In genomic region chr14:91145396-91146160, GRCh38 we compare ENCODE assay signal across 25 cellular contexts. TPM values are rescaled to one million over a fixed set of nuclear protein-coding genes. Genes with fewer than 3 reads are reported as not detected.
A peak's percentile ranks its signal among the peaks of the same experiment; 100 is the strongest.
DNase-seq lines count a peak whose midpoint lies in the region; ATAC-seq and TF ChIP-seq lines count a peak whose summit lies in the region.
"Had no signal": no experiment of that assay in that cellular context is flagged by ENCODE, and none has a peak within 500 bp of the region (broad histone marks: within the 10 kb centered on the region; RNA-seq: fewer than 3 reads in every experiment).

No MANE protein-coding gene starts in this region.

- H3K36me3 Mint-ChIP-seq in central memory CD8-positive, alpha-beta T cell (ENCODE audit: insufficient read depth), result peaks cover 19% of the 10 kb centered on the region
- H3K36me3 Mint-ChIP-seq in natural killer cell, result no peaks in the 10 kb centered on the region

- intact Hi-C loops in left ventricle myocardium inferior (cut with micrococcal nuclease), result no loop called here
- intact Hi-C loops in Right ventricle myocardium superior (cut with DNase I), result no loop called here
- intact Hi-C loops in natural killer cell (cut with micrococcal nuclease), result no loop called here

- peaks cover 86% of the 10 kb centered on the region for H3K4me1 ChIP-seq in left ventricle myocardium inferior
- H3K4me1 ChIP-seq: BE2C, prostate gland had no signal

- peaks cover 34% of the 10 kb centered on the region for H3K4me1 Mint-ChIP-seq in central memory CD8-positive, alpha-beta T cell
- peaks cover 29 to 47% of the 10 kb centered on the region in 2 donors for H3K4me1 Mint-ChIP-seq in natural killer cell

- DNase-seq in left ventricle myocardium inferior (no peak), Right ventricle myocardium superior (no peak), natural killer cell (no peak), NCI-H1694 treated with DMSO at 0.1 percent for 48 hours (lab: John Stamatoyannopoulos, UW) (no peak), NCI-H1048 (lab: John Stamatoyannopoulos, UW) (no peak), NCI-H2196 (lab: John Stamatoyannopoulos, UW; ENCODE audit: unreplicated experiment) (no peak)
- DNase-seq in central memory CD8-positive, alpha-beta T cell (ENCODE audit: low spot score in 2 of 2), result no peak
- DNase-seq: activated CD4-positive, alpha-beta T cell treated with anti-CD3 and anti-CD28 coated beads for 48 hours; activated CD8-positive, alpha-beta memory T cell treated with anti-CD3 and anti-CD28 coated beads, Interleukin-2, amount 50 U/mL, for 48 hours; activated effector memory CD4-positive, alpha-beta T cell treated with Interleukin-2 at 50 U/mL for 16 hours; activated naive CD8-positive, alpha-beta T cell treated with anti-CD3 and anti-CD28 coated beads for 36 hours; BE2C; DMS79; islet precursor cell; lower lobe of right lung; mucosa of descending colon; NCI-H1092 treated with DMSO at 0.1 percent for 48 hours; NCI-H2029; NCI-H226; stimulated activated CD4-positive, alpha-beta T cell treated with anti-CD3 and anti-CD28 coated beads, Interleukin-1b, Interleukin-23, amount 100 ng/mL, for 48 hours had no signal

- H3K27me3 ChIP-seq in left ventricle myocardium inferior (ENCODE audit: low read depth), result no peaks in the 10 kb centered on the region
- H3K27me3 ChIP-seq: BE2C had no signal

- ATAC-seq in Right ventricle myocardium superior (ENCODE audit: poor library complexity), result no peak
- ATAC-seq in central memory CD8-positive, alpha-beta T cell (replicated peaks; ENCODE audit: extremely low read depth, poor library complexity, severe bottlenecking), result no peak
- ATAC-seq in natural killer cell, result no peak
- ATAC-seq in HG03520 (IDR thresholded peaks at IDR 0.05; ENCODE audit: unreplicated experiment), result no peak
- ATAC-seq: lower lobe of right lung, mucosa of descending colon had no signal

- peak overlapping the region; percentile 77 for H3K27ac Mint-ChIP-seq in central memory CD8-positive, alpha-beta T cell (ENCODE audit: low read depth)
- peak overlapping the region; percentile 21 to 31 for H3K27ac Mint-ChIP-seq in natural killer cell

- peaks cover 49% of the 10 kb centered on the region for H3K36me3 ChIP-seq in left ventricle myocardium inferior
- H3K36me3 ChIP-seq: BE2C, prostate gland had no signal

- no peaks in the 10 kb centered on the region for H3K9me3 Mint-ChIP-seq in central memory CD8-positive, alpha-beta T cell
- H3K9me3 Mint-ChIP-seq in natural killer cell, result no peaks in the 10 kb centered on the region
- H3K9me3 Mint-ChIP-seq: activated naive CD8-positive, alpha-beta T cell treated with anti-CD3 and anti-CD28 coated beads for 36 hours; brain had no signal

- peak overlapping the region; percentile 84 for H3K27ac ChIP-seq in left ventricle myocardium inferior (replicated peaks)
- H3K27ac ChIP-seq: prostate gland, VCaP had no signal

- H3K27me3 Mint-ChIP-seq in central memory CD8-positive, alpha-beta T cell, result no peaks in the 10 kb centered on the region
- no peaks in the 10 kb centered on the region for H3K27me3 Mint-ChIP-seq in natural killer cell (ENCODE audit: low read depth in 2 of 2)
- H3K27me3 Mint-ChIP-seq: activated naive CD8-positive, alpha-beta T cell treated with anti-CD3 and anti-CD28 coated beads for 36 hours had no signal

- H3K9me3 ChIP-seq in left ventricle myocardium inferior (replicated peaks), result no peaks in the 10 kb centered on the region
- H3K9me3 ChIP-seq: BE2C, lower lobe of right lung, mucosa of descending colon, prostate gland had no signal

- H3K4me3 ChIP-seq in left ventricle myocardium inferior, result no peak overlapping the region
- H3K4me3 ChIP-seq: lower lobe of right lung, mucosa of descending colon, prostate gland, skin epidermis had no signal

- TF ChIP-seq CTCF in left ventricle myocardium inferior (IDR thresholded peaks at IDR 0.05; ENCODE audit: borderline replicate concordance), result no peak
- TF ChIP-seq CTCF in natural killer cell (IDR thresholded peaks at IDR 0.05), result no peak

- no peak overlapping the region for H3K4me3 Mint-ChIP-seq in central memory CD8-positive, alpha-beta T cell
- no peak overlapping the region for H3K4me3 Mint-ChIP-seq in natural killer cell
- H3K4me3 Mint-ChIP-seq: activated naive CD8-positive, alpha-beta T cell treated with anti-CD3 and anti-CD28 coated beads for 36 hours; brain had no signal

RNA-seq across cellular contexts. Expression of gene DGLUCY, which starts 31.7 kb away (rescaled TPM):
- total RNA-seq in left ventricle myocardium inferior (220 TPM), Right ventricle myocardium superior (240 TPM), natural killer cell (100 to 1,000 TPM; 108 to 142 (median 110) TPM)
